1 cellular context compared by ENCODE assay signal in the genomic region with DNA sequence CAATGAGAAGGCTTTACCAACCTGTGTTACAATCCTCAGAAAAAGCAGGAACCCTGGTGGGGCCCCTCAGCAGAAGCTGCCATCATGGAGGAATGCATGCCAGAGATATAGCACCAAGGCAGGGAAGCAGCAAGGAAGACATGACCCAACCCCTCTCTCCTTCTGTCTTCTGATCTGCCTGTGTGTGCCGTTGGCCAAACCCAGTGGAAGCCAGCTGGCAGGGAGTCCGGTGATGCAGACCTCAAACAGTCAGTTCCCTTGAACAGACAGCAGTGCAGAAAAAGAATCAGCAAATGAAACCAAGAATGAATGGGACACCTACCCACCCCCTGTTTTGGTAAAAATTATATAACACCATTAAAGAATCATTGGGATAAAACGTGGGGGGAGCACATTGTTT.
TF ChIP-seq lines count a peak whose summit lies in the region.

No MANE protein-coding gene starts in this region.

TF ChIP-seq in H1, 55 proteins besides CTCF, POLR2A, EP300 and RAD21:
- TF ChIP-seq CTBP2 (IDR thresholded peaks at IDR 0.05; ENCODE audit: borderline replicate concordance, insufficient read depth, insufficient read length, low read length): no peak
- TF ChIP-seq GTF2F1 (IDR thresholded peaks at IDR 0.05; ENCODE audit: borderline replicate concordance, low read depth, low read length): no peak
- TF ChIP-seq KDM1A (IDR thresholded peaks at IDR 0.05; ENCODE audit: borderline replicate concordance, low read length): no peak
- TF ChIP-seq SP4 (IDR thresholded peaks at IDR 0.05; ENCODE audit: low read length): no peak
- TF ChIP-seq RXRA (IDR thresholded peaks at IDR 0.05; ENCODE audit: insufficient read depth, low read depth, low read length): no peak
- no peak for TF ChIP-seq GABPA (IDR thresholded peaks at IDR 0.05; ENCODE audit: borderline replicate concordance, insufficient read depth, low read length)
- TF ChIP-seq RBBP5 (IDR thresholded peaks at IDR 0.05; ENCODE audit: borderline replicate concordance, low read depth, low read length): no peak
- TF ChIP-seq SRF (IDR thresholded peaks at IDR 0.05; ENCODE audit: low read depth, low read length): no peak
- no peak for TF ChIP-seq TAF7 (optimal IDR thresholded peaks at IDR 0.05; ENCODE audit: borderline replicate concordance, low read depth, low read length)
- TF ChIP-seq MAFK (IDR thresholded peaks at IDR 0.05; ENCODE audit: low read depth, low read length): no peak
- no peak for TF ChIP-seq CEBPB (IDR thresholded peaks at IDR 0.05; ENCODE audit: low read depth, low read length)
- no peak for TF ChIP-seq EGR1 (IDR thresholded peaks at IDR 0.05; ENCODE audit: borderline replicate concordance, low read depth, low read length)
- no peak for TF ChIP-seq NRF1 (IDR thresholded peaks at IDR 0.05; ENCODE audit: low read depth, low read length)
- no peak for TF ChIP-seq POU5F1 (IDR thresholded peaks at IDR 0.05; ENCODE audit: low read depth, low read length)
